Comparison of ENCODE assay signal across 1 cellular context in the genomic region with DNA sequence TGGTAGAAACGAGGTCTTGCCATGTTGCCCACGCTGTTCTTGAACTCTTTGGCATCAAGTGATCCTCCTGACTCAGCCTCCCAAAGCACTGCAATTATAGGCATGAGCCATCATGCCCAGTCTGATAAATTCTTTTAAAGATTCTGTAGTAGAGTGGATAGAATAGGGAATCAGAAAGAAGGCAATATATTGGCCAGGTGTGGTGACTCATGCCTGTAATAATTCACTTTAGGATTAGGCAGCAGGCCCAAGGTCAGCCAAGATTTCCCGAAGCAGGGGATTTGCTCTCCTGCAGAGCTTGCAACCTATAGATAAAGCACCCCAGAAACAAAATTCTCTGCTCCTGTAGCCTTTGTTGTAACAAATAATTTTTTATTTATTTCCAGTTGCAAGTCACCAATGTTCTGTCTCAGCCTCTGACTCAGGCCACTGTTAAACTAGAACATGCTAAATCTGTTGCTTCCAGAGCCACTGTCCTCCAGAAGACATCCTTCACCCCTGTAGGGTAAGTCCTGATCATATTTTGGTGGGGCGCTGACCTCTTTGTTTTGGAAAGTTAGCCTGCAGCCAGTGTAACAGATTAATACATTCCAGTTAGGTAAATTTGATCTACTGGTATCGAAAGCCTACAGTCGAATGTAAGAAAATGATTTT.
TF ChIP-seq lines count a peak whose summit lies in the region.

No MANE protein-coding gene starts in this region.

TF ChIP-seq in HEK293, 187 proteins besides CTCF, POLR2A, EP300 and RAD21 (continued from another document):
- no peak for TF ChIP-seq ZNF280D (tag by site-specific recombination; IDR thresholded peaks at IDR 0.05)
